Comparison of ENCODE assay signal across 19 cellular contexts in genomic region chr5:150177721-150178120, GRCh38. TPM values are rescaled to one million over a fixed set of nuclear protein-coding genes. Genes with fewer than 3 reads are reported as not detected.
DNase-seq lines count a peak whose midpoint lies in the region; ATAC-seq and TF ChIP-seq lines count a peak whose summit lies in the region.
"Had no signal": no experiment of that assay in that cellular context is flagged by ENCODE, and none has a peak within 500 bp of the region (broad histone marks: within the 10 kb centered on the region; RNA-seq: fewer than 3 reads in every experiment).

No MANE protein-coding gene starts in this region.

- no peaks in the 10 kb centered on the region for H3K27me3 Mint-ChIP-seq in osteocyte (ENCODE audit: unreplicated experiment)

- H3K4me1 Mint-ChIP-seq in osteocyte (ENCODE audit: unreplicated experiment), result peaks cover 20% of the 10 kb centered on the region
- H3K4me1 Mint-ChIP-seq: CD4-positive, CD25-positive, alpha-beta regulatory T cell; CD8-positive, alpha-beta memory T cell had no signal

- no peaks in the 10 kb centered on the region for H3K9me3 Mint-ChIP-seq in osteocyte (ENCODE audit: unreplicated experiment)
- H3K9me3 Mint-ChIP-seq: CD4-positive, CD25-positive, alpha-beta regulatory T cell; CD8-positive, alpha-beta memory T cell had no signal

- H3K9me3 ChIP-seq in SJSA1 (replicated peaks) (no peaks in the 10 kb centered on the region), mucosa of rectum (ENCODE audit: control insufficient read depth in 2 of 2, low read length in 2 of 2) (no peaks in the 10 kb centered on the region), thoracic aorta (no peaks in the 10 kb centered on the region), vagina (no peaks in the 10 kb centered on the region), upper lobe of left lung (no peaks in the 10 kb centered on the region)
- H3K9me3 ChIP-seq: BE2C, HAP-1 had no signal

- DNase-seq in SJSA1 (ENCODE audit: low read depth in 1 of 2, low spot score in 2 of 2) (no peak), thoracic aorta (ENCODE audit: low spot score) (no peak), vagina (ENCODE audit: extremely low spot score in 2 of 2) (no peak), upper lobe of left lung (no peak), osteocyte (ENCODE audit: extremely low spot score, unreplicated experiment) (no peak), EL (no peak)
- DNase-seq: ACHN; BE2C; C1 segment of cervical spinal cord; CD4-positive, CD25-positive, alpha-beta regulatory T cell; CD8-positive, alpha-beta memory T cell; COR-L47; GDM1; GM23248 had no signal

- H3K4me3 ChIP-seq in SJSA1 (no peak overlapping the region), mucosa of rectum (ENCODE audit: low read length in 2 of 2) (no peak overlapping the region), thoracic aorta (no peak overlapping the region), vagina (no peak overlapping the region), upper lobe of left lung (no peak overlapping the region)
- H3K4me3 ChIP-seq: GM23248, HAP-1 had no signal

- H3K36me3 ChIP-seq in SJSA1 (no peaks in the 10 kb centered on the region), mucosa of rectum (ENCODE audit: control insufficient read depth in 2 of 2, insufficient read depth in 2 of 2, low read length in 2 of 2) (peaks cover 17 to 23% of the 10 kb centered on the region in 2 donors), thoracic aorta (no peaks in the 10 kb centered on the region), vagina (no peaks in the 10 kb centered on the region), upper lobe of left lung (no peaks in the 10 kb centered on the region)
- H3K36me3 ChIP-seq: BE2C, HAP-1 had no signal

- 69 to 81% methylated on average over 4 of the region's 4 CpGs for WGBS in upper lobe of left lung, 2 donors

- TF ChIP-seq EP300 in upper lobe of left lung (IDR thresholded peaks at IDR 0.05), result no peak

- intact Hi-C loops in vagina (cut with DNase I), result no loop called here

- TF ChIP-seq POLR2A in vagina (IDR thresholded peaks at IDR 0.05) (no peak), upper lobe of left lung (IDR thresholded peaks at IDR 0.05) (no peak)

- no peak overlapping the region for H3K4me3 Mint-ChIP-seq in osteocyte (ENCODE audit: unreplicated experiment)
- H3K4me3 Mint-ChIP-seq: CD4-positive, CD25-positive, alpha-beta regulatory T cell; CD8-positive, alpha-beta memory T cell had no signal

- TF ChIP-seq CTCF in thoracic aorta (IDR thresholded peaks at IDR 0.05) (no peak), vagina (IDR thresholded peaks at IDR 0.05) (no peak), upper lobe of left lung (IDR thresholded peaks at IDR 0.05) (no peak), osteocyte (IDR thresholded peaks at IDR 0.05) (no peak)

- H3K4me1 ChIP-seq in SJSA1 (replicated peaks), result peaks cover 90% of the 10 kb centered on the region
- peaks cover 85 to 96% of the 10 kb centered on the region in 2 donors for H3K4me1 ChIP-seq in mucosa of rectum (ENCODE audit: control insufficient read depth in 2 of 2, insufficient read depth in 2 of 2, low read length in 2 of 2)
- peaks cover 25 to 74% of the 10 kb centered on the region in 2 donors for H3K4me1 ChIP-seq in thoracic aorta (ENCODE audit: control insufficient read depth in 1 of 2, low read depth in 2 of 2)
- peaks cover 56% of the 10 kb centered on the region for H3K4me1 ChIP-seq in vagina
- peaks cover 0 to 4% (median 3%) of the 10 kb centered on the region in 4 donors for H3K4me1 ChIP-seq in upper lobe of left lung
- H3K4me1 ChIP-seq: HAP-1 had no signal

- H3K27ac ChIP-seq in SJSA1 (peak overlapping the region; percentile 5), mucosa of rectum (ENCODE audit: low read depth in 2 of 2, low read length in 2 of 2) (peak overlapping the region; percentile 95 to 98), thoracic aorta (peak overlapping the region; percentile 68 to 91), vagina (peak overlapping the region; percentile 90), upper lobe of left lung (no peak overlapping the region)
- H3K27ac ChIP-seq: GM23248 had no signal

- no peaks in the 10 kb centered on the region for H3K36me3 Mint-ChIP-seq in osteocyte (ENCODE audit: unreplicated experiment)
- H3K36me3 Mint-ChIP-seq: CD4-positive, CD25-positive, alpha-beta regulatory T cell had no signal

- H3K27me3 ChIP-seq in SJSA1 (replicated peaks) (no peaks in the 10 kb centered on the region), mucosa of rectum (ENCODE audit: control insufficient read depth in 2 of 2, insufficient read depth in 2 of 2, low read length in 2 of 2) (no peaks in the 10 kb centered on the region), thoracic aorta (replicated peaks; ENCODE audit: insufficient read depth) (no peaks in the 10 kb centered on the region), vagina (no peaks in the 10 kb centered on the region), upper lobe of left lung (no peaks in the 10 kb centered on the region)
- H3K27me3 ChIP-seq: BE2C had no signal

- H3K9ac ChIP-seq in mucosa of rectum (ENCODE audit: low read depth in 1 of 2, low read length in 2 of 2), result peak overlapping the region; percentile 2 to 21
- H3K9ac ChIP-seq: GM23248 had no signal

- ATAC-seq in thoracic aorta (ENCODE audit: insufficient number of reproducible peaks, low FRiP score, low read depth) (no peak), HG03196 (IDR thresholded peaks at IDR 0.05; ENCODE audit: unreplicated experiment) (no peak), upper lobe of left lung (ENCODE audit: low FRiP score in 2 of 2) (no peak)
- ATAC-seq: HepG2 had no signal

- no peak overlapping the region for H3K27ac Mint-ChIP-seq in osteocyte (ENCODE audit: unreplicated experiment)
- H3K27ac Mint-ChIP-seq: CD4-positive, CD25-positive, alpha-beta regulatory T cell; CD8-positive, alpha-beta memory T cell had no signal

RNA-seq across cellular contexts. Expression of gene CDX1, which starts 11.1 kb away (rescaled TPM):
- total RNA-seq in SJSA1 (2014; rRNA removed; shearing (Covaris generic)), result 0.19 and 1.8 TPM in 2 replicates
- not detected for total RNA-seq in thoracic aorta
- not detected for total RNA-seq in vagina
- total RNA-seq in upper lobe of left lung, result under 1 TPM in 2 of 6 donors, not detected in 4; 0.17 to 0.30 TPM
- 0.71 and 1.0 TPM in 2 replicates for total RNA-seq in osteocyte
- total RNA-seq: CD4-positive, CD25-positive, alpha-beta regulatory T cell; CD8-positive, alpha-beta memory T cell; GM23248; H4; HepG2 had no signal

RNA-seq across cellular contexts. Expression of gene SLC6A7, which starts 12.1 kb away (rescaled TPM):
- total RNA-seq in SJSA1 (2014; rRNA removed; shearing (Covaris generic)), result not detected in 2 replicates
- total RNA-seq in thoracic aorta, result not detected
- 0.25 TPM for total RNA-seq in vagina
- total RNA-seq in upper lobe of left lung, result under 1 TPM in 1 of 6 donors, not detected in 5; 0.44 TPM
- total RNA-seq in osteocyte, result not detected in 2 replicates
- total RNA-seq: CD4-positive, CD25-positive, alpha-beta regulatory T cell; CD8-positive, alpha-beta memory T cell; GM23248; H4; HepG2 had no signal

RNA-seq across cellular contexts. Expression of gene PDGFRB, which starts 22.1 kb away (rescaled TPM):
- 98.6 and 113 TPM in 2 replicates for total RNA-seq in SJSA1 (2014; rRNA removed; shearing (Covaris generic))
- total RNA-seq in thoracic aorta, result 100 to 1,000 TPM; 362 to 421 TPM
- total RNA-seq in vagina, result 173 TPM
- total RNA-seq in upper lobe of left lung, result 100 to 1,000 TPM in 2 of 6 donors, 10 to 100 TPM in 4; 26.6 to 155 (median 81.5) TPM
- total RNA-seq in osteocyte, result 1,093 and 1,131 TPM in 2 replicates
- total RNA-seq: CD4-positive, CD25-positive, alpha-beta regulatory T cell had no signal

Comparison
In these comparisons a context has a peak if more than half of its experiments do, and no peak if none do; other contexts are left out.
1. H3K27ac ChIP-seq: peak in SJSA1 (single experiment), mucosa of rectum (2 of 2), thoracic aorta (2 of 2) and vagina (single experiment); none in upper lobe of left lung (0 of 4).